ENCODE assay signal across 19 cellular contexts in the genomic region with DNA sequence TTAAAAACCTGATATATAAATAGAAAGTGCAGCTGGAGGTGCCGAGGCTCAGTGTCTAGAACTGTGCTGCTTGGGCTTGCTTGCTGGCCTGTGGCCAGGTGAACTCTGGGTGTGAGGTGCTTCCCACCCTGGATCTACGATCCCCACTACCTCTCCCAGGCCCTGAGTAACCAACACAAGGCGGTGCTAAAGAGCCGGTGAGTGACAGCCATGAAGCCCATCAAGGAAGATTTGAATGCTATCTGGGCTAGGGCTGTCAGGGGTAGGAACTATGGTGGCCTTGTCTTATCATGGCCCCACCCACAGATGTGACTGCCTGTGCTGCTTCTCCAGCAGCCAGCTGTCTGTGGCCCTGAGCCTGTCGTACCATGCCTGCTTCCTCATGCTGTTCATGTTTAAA. TPM values are rescaled to one million over a fixed set of nuclear protein-coding genes. Genes with fewer than 3 reads are reported as not detected.
DNase-seq lines count a peak whose midpoint lies in the region; ATAC-seq and TF ChIP-seq lines count a peak whose summit lies in the region.
"Had no signal": no experiment of that assay in that cellular context is flagged by ENCODE, and none has a peak within 500 bp of the region (broad histone marks: within the 10 kb centered on the region; RNA-seq: fewer than 3 reads in every experiment).

No MANE protein-coding gene starts in this region.

- peaks cover 5% of the 10 kb centered on the region for H3K27me3 Mint-ChIP-seq in GM23338 (ENCODE audit: insufficient read depth, low read depth, poor library complexity)
- peaks cover 13% of the 10 kb centered on the region for H3K27me3 Mint-ChIP-seq in glutamatergic neuron (ENCODE audit: unreplicated experiment)
- peaks cover 8 to 9% of the 10 kb centered on the region in 2 donors for H3K27me3 Mint-ChIP-seq in stimulated activated naive B cell treated with anti-CD40 and anti-IgM and Interleukin-4, amounts not matched to agents 10 μg/mL and 1 μg/mL and 100 μg/mL, for 72 hours

- H3K9me3 Mint-ChIP-seq in GM23338 (peaks cover 60% of the 10 kb centered on the region), glutamatergic neuron (ENCODE audit: unreplicated experiment) (peaks cover 15% of the 10 kb centered on the region)
- H3K9me3 Mint-ChIP-seq in stimulated activated naive B cell treated with anti-CD40 and anti-IgM and Interleukin-4, amounts not matched to agents 10 μg/mL and 1 μg/mL and 100 μg/mL, for 72 hours, result peaks cover 0 to 3% of the 10 kb centered on the region in 2 donors

- H3K27ac Mint-ChIP-seq in GM23338, result no peak overlapping the region
- peak overlapping the region; percentile 90 for H3K27ac Mint-ChIP-seq in glutamatergic neuron (ENCODE audit: unreplicated experiment)
- no peak overlapping the region for H3K27ac Mint-ChIP-seq in stimulated activated naive B cell treated with anti-CD40 and anti-IgM and Interleukin-4, amounts not matched to agents 10 μg/mL and 1 μg/mL and 100 μg/mL, for 72 hours
- H3K27ac Mint-ChIP-seq: CD4-positive, CD25-positive, alpha-beta regulatory T cell had no signal

- H3F3A ChIP-seq in GM23338 (replicated peaks; ENCODE audit: low read depth), result no peaks in the 10 kb centered on the region

- H4K20me1 ChIP-seq in GM23338 (replicated peaks; ENCODE audit: insufficient read depth), result no peaks in the 10 kb centered on the region

- no peaks in the 10 kb centered on the region for H3K79me2 ChIP-seq in GM23338 (replicated peaks; ENCODE audit: insufficient read depth)

- DNase-seq in ELF-1 (ENCODE audit: low read depth, low spot score) (peak; percentile 23), GM23338 (ENCODE audit: low spot score) (peak; percentile 51), RPMI7951 (ENCODE audit: low read depth) (peak; percentile 14), glutamatergic neuron (peak; percentile 31), NCI-H226 (no peak), foreskin fibroblast (no peak)
- no peak for DNase-seq in stimulated activated naive B cell treated with anti-CD40 and anti-IgM and Interleukin-4, amounts not matched to agents 10 μg/mL and 1 μg/mL and 100 μg/mL, for 72 hours
- DNase-seq: CD4-positive, CD25-positive, alpha-beta regulatory T cell; EL; HCEC 1CT; KG1; NCI-H1105; NCI-H1694; NCI-H2081 treated with DMSO at 0.1 percent for 48 hours; NCI-H446 treated with DMSO at 0.1 percent for 48 hours; NCI-H526 treated with DMSO at 0.1 percent for 48 hours; SHP77; SW 1271 had no signal

- no peaks in the 10 kb centered on the region for H3K27me3 ChIP-seq in GM23338 (ENCODE audit: insufficient read depth)

- H3K4me3 ChIP-seq in GM23338 (no peak overlapping the region), foreskin fibroblast (ENCODE audit: low read depth in 1 of 2, low read length in 2 of 2) (no peak overlapping the region)
- H3K4me3 ChIP-seq: SK-N-MC had no signal

- no peaks in the 10 kb centered on the region for H3K36me3 ChIP-seq in GM23338 (ENCODE audit: insufficient read depth)

- peak; percentile 27 to 64 for TF ChIP-seq CTCF in GM23338 (conservative IDR thresholded peaks at IDR 0.05; ENCODE audit: low read depth in 2 of 2)
- TF ChIP-seq CTCF in glutamatergic neuron (IDR thresholded peaks at IDR 0.05; ENCODE audit: partially characterized antibody, unreplicated experiment), result no peak
- TF ChIP-seq CTCF in foreskin fibroblast (IDR thresholded peaks at IDR 0.05; ENCODE audit: low read depth, low read length), result no peak

- no peak overlapping the region for H2AFZ ChIP-seq in GM23338

- no peak overlapping the region for H3K4me2 ChIP-seq in GM23338

- ATAC-seq in GM23338, result peak; percentile 57
- ATAC-seq in stimulated activated naive B cell treated with anti-CD40 and anti-IgM and Interleukin-4, amounts not matched to agents 10 μg/mL and 1 μg/mL and 100 μg/mL, for 72 hours (replicated peaks), result no peak

- H3K4me1 Mint-ChIP-seq in GM23338, result no peaks in the 10 kb centered on the region
- H3K4me1 Mint-ChIP-seq in glutamatergic neuron (ENCODE audit: low read depth, unreplicated experiment), result peaks cover 10% of the 10 kb centered on the region
- H3K4me1 Mint-ChIP-seq in stimulated activated naive B cell treated with anti-CD40 and anti-IgM and Interleukin-4, amounts not matched to agents 10 μg/mL and 1 μg/mL and 100 μg/mL, for 72 hours, result peaks cover 2% of the 10 kb centered on the region in 2 donors

- no peaks in the 10 kb centered on the region for H3K4me1 ChIP-seq in GM23338 (ENCODE audit: insufficient read depth)

- no peak overlapping the region for H3K4me3 Mint-ChIP-seq in GM23338
- no peak overlapping the region for H3K4me3 Mint-ChIP-seq in glutamatergic neuron (ENCODE audit: unreplicated experiment)
- H3K4me3 Mint-ChIP-seq in stimulated activated naive B cell treated with anti-CD40 and anti-IgM and Interleukin-4, amounts not matched to agents 10 μg/mL and 1 μg/mL and 100 μg/mL, for 72 hours, result no peak overlapping the region

- H3K36me3 Mint-ChIP-seq in GM23338 (ENCODE audit: low read depth), result peaks cover 12% of the 10 kb centered on the region
- peaks cover 4% of the 10 kb centered on the region for H3K36me3 Mint-ChIP-seq in glutamatergic neuron (ENCODE audit: unreplicated experiment)
- H3K36me3 Mint-ChIP-seq in stimulated activated naive B cell treated with anti-CD40 and anti-IgM and Interleukin-4, amounts not matched to agents 10 μg/mL and 1 μg/mL and 100 μg/mL, for 72 hours, result no peaks in the 10 kb centered on the region
- H3K36me3 Mint-ChIP-seq: CD4-positive, CD25-positive, alpha-beta regulatory T cell had no signal

- H3K9me2 ChIP-seq in GM23338 (ENCODE audit: insufficient read depth), result no peaks in the 10 kb centered on the region

- H3K27ac ChIP-seq in GM23338 (ENCODE audit: low read depth), result no peak overlapping the region
- H3K27ac ChIP-seq: SK-N-MC had no signal

TF ChIP-seq in GM23338, 12 proteins besides CTCF, POLR2A, EP300 and RAD21 (continues in another document):
- no peak for TF ChIP-seq NANOG (IDR thresholded peaks at IDR 0.05; ENCODE audit: borderline replicate concordance)
- TF ChIP-seq, protein P1, sequence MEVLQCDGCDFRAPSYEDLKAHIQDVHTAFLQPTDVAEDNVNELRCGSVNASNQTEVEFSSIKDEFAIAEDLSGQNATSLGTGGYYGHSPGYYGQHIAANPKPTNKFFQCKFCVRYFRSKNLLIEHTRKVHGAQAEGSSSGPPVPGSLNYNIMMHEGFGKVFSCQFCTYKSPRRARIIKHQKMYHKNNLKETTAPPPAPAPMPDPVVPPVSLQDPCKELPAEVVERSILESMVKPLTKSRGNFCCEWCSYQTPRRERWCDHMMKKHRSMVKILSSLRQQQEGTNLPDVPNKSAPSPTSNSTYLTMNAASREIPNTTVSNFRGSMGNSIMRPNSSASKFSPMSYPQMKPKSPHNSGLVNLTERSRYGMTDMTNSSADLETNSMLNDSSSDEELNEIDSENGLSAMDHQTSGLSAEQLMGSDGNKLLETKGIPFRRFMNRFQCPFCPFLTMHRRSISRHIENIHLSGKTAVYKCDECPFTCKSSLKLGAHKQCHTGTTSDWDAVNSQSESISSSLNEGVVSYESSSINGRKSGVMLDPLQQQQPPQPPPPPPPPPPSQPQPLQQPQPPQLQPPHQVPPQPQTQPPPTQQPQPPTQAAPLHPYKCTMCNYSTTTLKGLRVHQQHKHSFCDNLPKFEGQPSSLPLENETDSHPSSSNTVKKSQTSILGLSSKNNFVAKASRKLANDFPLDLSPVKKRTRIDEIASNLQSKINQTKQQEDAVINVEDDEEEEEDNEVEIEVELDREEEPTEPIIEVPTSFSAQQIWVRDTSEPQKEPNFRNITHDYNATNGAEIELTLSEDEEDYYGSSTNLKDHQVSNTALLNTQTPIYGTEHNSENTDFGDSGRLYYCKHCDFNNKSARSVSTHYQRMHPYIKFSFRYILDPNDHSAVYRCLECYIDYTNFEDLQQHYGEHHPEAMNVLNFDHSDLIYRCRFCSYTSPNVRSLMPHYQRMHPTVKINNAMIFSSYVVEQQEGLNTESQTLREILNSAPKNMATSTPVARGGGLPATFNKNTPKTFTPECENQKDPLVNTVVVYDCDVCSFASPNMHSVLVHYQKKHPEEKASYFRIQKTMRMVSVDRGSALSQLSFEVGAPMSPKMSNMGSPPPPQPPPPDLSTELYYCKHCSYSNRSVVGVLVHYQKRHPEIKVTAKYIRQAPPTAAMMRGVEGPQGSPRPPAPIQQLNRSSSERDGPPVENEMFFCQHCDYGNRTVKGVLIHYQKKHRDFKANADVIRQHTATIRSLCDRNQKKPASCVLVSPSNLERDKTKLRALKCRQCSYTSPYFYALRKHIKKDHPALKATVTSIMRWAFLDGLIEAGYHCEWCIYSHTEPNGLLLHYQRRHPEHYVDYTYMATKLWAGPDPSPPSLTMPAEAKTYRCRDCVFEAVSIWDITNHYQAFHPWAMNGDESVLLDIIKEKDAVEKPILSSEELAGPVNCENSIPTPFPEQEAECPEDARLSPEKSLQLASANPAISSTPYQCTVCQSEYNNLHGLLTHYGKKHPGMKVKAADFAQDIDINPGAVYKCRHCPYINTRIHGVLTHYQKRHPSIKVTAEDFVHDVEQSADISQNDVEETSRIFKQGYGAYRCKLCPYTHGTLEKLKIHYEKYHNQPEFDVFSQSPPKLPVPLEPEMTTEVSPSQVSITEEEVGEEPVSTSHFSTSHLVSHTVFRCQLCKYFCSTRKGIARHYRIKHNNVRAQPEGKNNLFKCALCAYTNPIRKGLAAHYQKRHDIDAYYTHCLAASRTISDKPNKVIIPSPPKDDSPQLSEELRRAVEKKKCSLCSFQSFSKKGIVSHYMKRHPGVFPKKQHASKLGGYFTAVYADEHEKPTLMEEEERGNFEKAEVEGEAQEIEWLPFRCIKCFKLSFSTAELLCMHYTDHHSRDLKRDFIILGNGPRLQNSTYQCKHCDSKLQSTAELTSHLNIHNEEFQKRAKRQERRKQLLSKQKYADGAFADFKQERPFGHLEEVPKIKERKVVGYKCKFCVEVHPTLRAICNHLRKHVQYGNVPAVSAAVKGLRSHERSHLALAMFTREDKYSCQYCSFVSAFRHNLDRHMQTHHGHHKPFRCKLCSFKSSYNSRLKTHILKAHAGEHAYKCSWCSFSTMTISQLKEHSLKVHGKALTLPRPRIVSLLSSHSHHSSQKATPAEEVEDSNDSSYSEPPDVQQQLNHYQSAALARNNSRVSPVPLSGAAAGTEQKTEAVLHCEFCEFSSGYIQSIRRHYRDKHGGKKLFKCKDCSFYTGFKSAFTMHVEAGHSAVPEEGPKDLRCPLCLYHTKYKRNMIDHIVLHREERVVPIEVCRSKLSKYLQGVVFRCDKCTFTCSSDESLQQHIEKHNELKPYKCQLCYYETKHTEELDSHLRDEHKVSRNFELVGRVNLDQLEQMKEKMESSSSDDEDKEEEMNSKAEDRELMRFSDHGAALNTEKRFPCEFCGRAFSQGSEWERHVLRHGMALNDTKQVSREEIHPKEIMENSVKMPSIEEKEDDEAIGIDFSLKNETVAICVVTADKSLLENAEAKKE (CRISPR knock-in tag; IDR thresholded peaks at IDR 0.05), result no peak
- TF ChIP-seq CREB1 (CRISPR knock-in tag; IDR thresholded peaks at IDR 0.05; ENCODE audit: low read depth), result no peak
- TF ChIP-seq EZH2 (IDR thresholded peaks at IDR 0.05; ENCODE audit: low read depth, unreplicated experiment), result no peak
- no peak for TF ChIP-seq EZH2phosphoT487 (IDR thresholded peaks at IDR 0.05; ENCODE audit: unreplicated experiment)

RNA-seq across cellular contexts. Expression of gene ZNF91, which starts 25.6 kb away (rescaled TPM):
- 45.1 and 51.6 TPM in 2 replicates for total RNA-seq in GM23338 (2014; rRNA removed; shearing (Covaris generic))
- polyA plus RNA-seq in GM23338 (2016; fragmentation: Nextera tagmentation; extraction: Ambion mirVana), result 17.4 and 23.5 TPM in 2 replicates
- 16.9 and 27.0 TPM in 2 replicates for total RNA-seq in RPMI7951 (2014; rRNA removed; shearing (Covaris generic))
- total RNA-seq in glutamatergic neuron (ENCODE audit: unreplicated experiment), result 160 TPM

Comparison
In these comparisons a context has a peak if more than half of its experiments do, and no peak if none do; other contexts are left out.
1. DNase-seq: peak in ELF-1 (single experiment), GM23338 (single experiment), RPMI7951 (single experiment) and glutamatergic neuron (single experiment); none in NCI-H226 (single experiment), foreskin fibroblast (0 of 2) and stimulated activated naive B cell treated with anti-CD40 and anti-IgM and Interleukin-4, amounts not matched to agents 10 μg/mL and 1 μg/mL and 100 μg/mL, for 72 hours (single experiment).
2. CTCF ChIP-seq: peak in GM23338 (2 of 2); none in glutamatergic neuron (single experiment) and foreskin fibroblast (single experiment).